ENCODE assay signal across 1 cellular context in genomic region chr6:145267076-145267867, GRCh38.
TF ChIP-seq lines count a peak whose summit lies in the region.

No MANE protein-coding gene starts in this region.

TF ChIP-seq in HepG2, 621 proteins besides CTCF, POLR2A, EP300 and RAD21 (continued from another document):
- peak; percentile 81 for TF ChIP-seq ZFP91 (CRISPR knock-in tag; IDR thresholded peaks at IDR 0.05; ENCODE audit: borderline replicate concordance)
- peak; percentile 72; the same call in 1 of the 2 replicates for TF ChIP-seq TRAFD1 (CRISPR knock-in tag; IDR thresholded peaks at IDR 0.05; ENCODE audit: borderline replicate concordance)
- peak; percentile 84 for TF ChIP-seq ZNF589 (CRISPR knock-in tag; conservative IDR thresholded peaks at IDR 0.05)
- peak; percentile 95; the same call in 1 of the 2 replicates for TF ChIP-seq TOE1 (CRISPR knock-in tag; IDR thresholded peaks at IDR 0.05)
- peak; percentile 81; the same call in 1 of the 2 replicates for TF ChIP-seq ZBTB7B (CRISPR knock-in tag; IDR thresholded peaks at IDR 0.05)
- peak; percentile 76; the same call in 1 of the 2 replicates for TF ChIP-seq PRDM10 (CRISPR knock-in tag; IDR thresholded peaks at IDR 0.05; ENCODE audit: low read depth)
- TF ChIP-seq ZMYM2 (CRISPR knock-in tag; IDR thresholded peaks at IDR 0.05): peak; percentile 95
- TF ChIP-seq ZNF264 (CRISPR knock-in tag; IDR thresholded peaks at IDR 0.05): peak; percentile 98
- TF ChIP-seq CBFB (CRISPR knock-in tag; IDR thresholded peaks at IDR 0.05): peak; percentile 90
- 0 out of 2 replicates have a peak, but pooled peaks have one; percentile 58 for TF ChIP-seq ADNP (CRISPR knock-in tag; IDR thresholded peaks at IDR 0.05)
- 0 out of 2 replicates have a peak, but pooled peaks have one; percentile 60 for TF ChIP-seq ZBTB3 (CRISPR knock-in tag; IDR thresholded peaks at IDR 0.05; ENCODE audit: borderline replicate concordance, low read depth)
- TF ChIP-seq ZNF570 (CRISPR knock-in tag; IDR thresholded peaks at IDR 0.05; ENCODE audit: borderline replicate concordance): peak; percentile 76; the same call in 1 of the 2 replicates
- TF ChIP-seq HNRNPUL1 (IDR thresholded peaks at IDR 0.05; ENCODE audit: low read depth, low read length): no peak
- peak; percentile 82; the same call in 1 of the 2 replicates for TF ChIP-seq ZNF367 (CRISPR knock-in tag; IDR thresholded peaks at IDR 0.05; ENCODE audit: borderline replicate concordance)
- TF ChIP-seq ELF3 (CRISPR knock-in tag; IDR thresholded peaks at IDR 0.05): peak; percentile 95
- peak; percentile 99 for TF ChIP-seq ZBTB20 (CRISPR knock-in tag; IDR thresholded peaks at IDR 0.05; ENCODE audit: borderline replicate concordance, low read depth)
- peak; percentile 100 for TF ChIP-seq HNF4G (IDR thresholded peaks at IDR 0.05; ENCODE audit: borderline replicate concordance, low read depth, low read length)
- TF ChIP-seq HNF4G (CRISPR knock-in tag; IDR thresholded peaks at IDR 0.05; ENCODE audit: borderline replicate concordance, low read depth): peak; percentile 94; the same call in 1 of the 2 replicates
- no peak for TF ChIP-seq HMGA1 (CRISPR knock-in tag; conservative IDR thresholded peaks at IDR 0.05)
- TF ChIP-seq REPIN1 (CRISPR knock-in tag; IDR thresholded peaks at IDR 0.05; ENCODE audit: borderline replicate concordance, low read depth): peak; percentile 80
- peak; percentile 97 for TF ChIP-seq ZNF788 (CRISPR knock-in tag; IDR thresholded peaks at IDR 0.05; ENCODE audit: borderline replicate concordance)
- 0 out of 2 replicates have a peak, but pooled peaks have one; percentile 31 for TF ChIP-seq ZNF549 (CRISPR knock-in tag; IDR thresholded peaks at IDR 0.05)
- peak; percentile 76; the same call in 1 of the 2 replicates for TF ChIP-seq ZNF629 (CRISPR knock-in tag; conservative IDR thresholded peaks at IDR 0.05)
- no peak for TF ChIP-seq KMT2B (CRISPR knock-in tag; IDR thresholded peaks at IDR 0.05)
- TF ChIP-seq BCL6 (CRISPR knock-in tag; IDR thresholded peaks at IDR 0.05): peak; percentile 99
- TF ChIP-seq ZNF317 (CRISPR knock-in tag; IDR thresholded peaks at IDR 0.05): peak; percentile 92
